Comparison of ENCODE assay signal across 1 cellular context in the genomic region with DNA sequence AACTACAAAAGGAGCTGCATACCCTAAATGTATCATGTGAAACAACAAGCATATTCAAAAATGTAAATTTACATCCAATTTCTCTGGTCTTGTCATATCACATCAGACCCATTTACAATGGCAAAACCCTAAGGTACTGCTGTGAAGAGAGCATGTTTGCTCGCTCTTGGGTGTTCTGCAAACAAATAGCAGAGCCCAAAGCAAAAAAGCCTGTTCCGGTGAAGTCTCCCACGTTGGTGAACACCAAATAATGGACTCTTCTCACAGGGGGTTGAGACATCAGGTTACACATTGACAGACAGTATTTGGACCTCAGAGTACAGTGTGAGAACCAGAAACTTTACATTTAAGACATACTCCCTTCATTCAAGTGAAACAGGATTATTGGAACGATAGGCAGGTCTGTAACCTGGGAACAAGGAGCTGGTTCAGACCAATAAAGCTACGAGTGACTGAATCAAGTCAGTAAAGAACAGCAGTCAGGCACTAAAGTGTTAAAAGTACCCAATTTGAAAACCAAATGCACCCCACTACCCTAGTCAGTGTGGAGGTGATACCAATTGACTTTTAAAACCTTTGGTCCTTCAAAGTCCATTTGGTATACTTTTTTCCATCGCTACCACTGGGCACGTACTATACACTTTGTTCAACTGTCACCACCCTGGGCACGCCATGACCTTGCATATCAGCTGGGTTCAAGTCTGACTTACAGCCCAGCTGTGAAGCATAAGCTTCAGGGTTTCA.
TF ChIP-seq lines count a peak whose summit lies in the region.

No MANE protein-coding gene starts in this region.

TF ChIP-seq in HepG2, 621 proteins besides CTCF, POLR2A, EP300 and RAD21 (continued from another document and continues in another):
- TF ChIP-seq, protein P1, sequence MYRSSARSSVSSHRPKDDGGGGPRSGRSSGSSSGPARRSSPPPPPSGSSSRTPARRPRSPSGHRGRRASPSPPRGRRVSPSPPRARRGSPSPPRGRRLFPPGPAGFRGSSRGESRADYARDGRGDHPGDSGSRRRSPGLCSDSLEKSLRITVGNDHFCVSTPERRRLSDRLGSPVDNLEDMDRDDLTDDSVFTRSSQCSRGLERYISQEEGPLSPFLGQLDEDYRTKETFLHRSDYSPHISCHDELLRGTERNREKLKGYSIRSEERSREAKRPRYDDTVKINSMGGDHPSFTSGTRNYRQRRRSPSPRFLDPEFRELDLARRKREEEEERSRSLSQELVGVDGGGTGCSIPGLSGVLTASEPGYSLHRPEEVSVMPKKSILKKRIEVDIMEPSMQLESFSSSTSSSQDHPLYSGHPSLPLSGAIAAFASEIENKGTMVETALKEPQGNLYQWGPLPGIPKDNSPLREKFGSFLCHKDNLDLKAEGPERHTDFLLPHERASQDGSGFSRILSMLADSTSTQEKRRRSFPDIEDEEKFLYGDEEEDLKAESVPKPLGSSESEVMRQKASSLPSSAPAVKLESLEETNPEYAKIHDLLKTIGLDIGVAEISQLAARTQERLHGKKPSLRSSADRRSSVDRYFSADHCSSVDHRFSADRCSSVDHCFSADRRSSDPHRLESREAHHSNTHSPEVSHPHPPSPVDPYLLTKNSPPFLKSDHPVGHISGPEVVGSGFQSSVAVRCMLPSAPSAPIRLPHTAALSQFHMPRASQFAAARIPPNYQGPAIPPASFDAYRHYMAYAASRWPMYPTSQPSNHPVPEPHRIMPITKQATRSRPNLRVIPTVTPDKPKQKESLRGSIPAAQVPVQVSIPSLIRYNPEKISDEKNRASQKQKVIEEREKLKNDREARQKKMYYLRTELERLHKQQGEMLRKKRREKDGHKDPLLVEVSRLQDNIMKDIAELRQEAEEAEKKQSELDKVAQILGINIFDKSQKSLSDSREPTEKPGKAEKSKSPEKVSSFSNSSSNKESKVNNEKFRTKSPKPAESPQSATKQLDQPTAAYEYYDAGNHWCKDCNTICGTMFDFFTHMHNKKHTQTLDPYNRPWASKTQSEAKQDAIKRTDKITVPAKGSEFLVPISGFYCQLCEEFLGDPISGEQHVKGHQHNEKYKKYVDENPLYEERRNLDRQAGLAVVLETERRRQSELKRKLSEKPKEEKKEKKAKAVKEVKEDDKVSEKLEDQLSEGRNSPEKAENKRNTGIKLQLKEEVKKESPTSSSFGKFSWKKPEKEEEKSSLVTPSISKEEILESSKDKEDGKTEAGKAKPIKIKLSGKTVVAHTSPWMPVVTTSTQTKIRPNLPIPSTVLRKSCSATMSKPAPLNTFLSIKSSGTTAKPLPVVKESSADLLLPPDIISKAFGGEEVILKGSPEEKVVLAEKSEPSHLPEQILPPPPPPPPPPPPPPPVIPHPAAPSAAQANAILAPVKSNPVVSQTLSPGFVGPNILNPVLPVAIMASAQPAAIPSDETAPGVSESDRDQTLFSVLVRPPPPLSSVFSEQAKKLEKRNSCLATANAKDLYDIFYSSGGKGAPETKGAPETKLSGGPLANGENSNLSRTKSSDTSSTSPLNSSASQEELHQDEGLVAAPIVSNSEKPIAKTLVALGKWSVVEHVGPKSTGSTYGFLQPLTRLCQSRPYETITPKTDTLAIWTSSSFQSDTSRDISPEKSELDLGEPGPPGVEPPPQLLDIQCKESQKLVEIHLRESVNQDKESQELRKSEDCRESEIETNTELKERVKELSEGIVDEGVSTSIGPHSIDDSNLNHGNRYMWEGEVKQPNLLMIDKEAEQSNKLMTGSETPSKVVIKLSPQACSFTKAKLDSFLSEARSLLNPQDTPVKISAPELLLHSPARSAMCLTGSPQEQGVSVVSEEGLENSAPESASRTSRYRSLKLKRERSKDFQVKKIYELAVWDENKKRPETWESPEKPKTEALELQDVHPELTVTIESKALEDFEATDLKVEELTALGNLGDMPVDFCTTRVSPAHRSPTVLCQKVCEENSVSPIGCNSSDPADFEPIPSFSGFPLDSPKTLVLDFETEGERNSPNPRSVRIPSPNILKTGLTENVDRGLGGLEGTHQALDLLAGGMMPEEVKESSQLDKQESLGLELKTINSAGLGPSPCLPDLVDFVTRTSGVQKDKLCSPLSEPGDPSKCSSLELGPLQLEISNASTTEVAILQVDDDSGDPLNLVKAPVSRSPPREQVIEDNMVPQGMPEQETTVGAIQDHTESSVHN (CRISPR knock-in tag; IDR thresholded peaks at IDR 0.05), result no peak
- TF ChIP-seq ASH2L (IDR thresholded peaks at IDR 0.05; ENCODE audit: insufficient read length, low read depth, low read length) (no peak), HDAC6 (IDR thresholded peaks at IDR 0.05; ENCODE audit: low read depth, low read length) (no peak), TBP (CRISPR knock-in tag; IDR thresholded peaks at IDR 0.05) (no peak), GABPB1 (CRISPR knock-in tag; IDR thresholded peaks at IDR 0.05) (no peak; the same call in 1 of the 2 replicates), THAP11 (CRISPR knock-in tag; IDR thresholded peaks at IDR 0.05) (peak; percentile 43), HNF4A (CRISPR knock-in tag; IDR thresholded peaks at IDR 0.05) (no peak; the same call in 1 of the 2 replicates), NFIB (CRISPR knock-in tag; IDR thresholded peaks at IDR 0.05; ENCODE audit: borderline replicate concordance) (no peak), WIZ (CRISPR knock-in tag; IDR thresholded peaks at IDR 0.05) (no peak), LCORL (IDR thresholded peaks at IDR 0.05) (no peak), LCORL (CRISPR knock-in tag; IDR thresholded peaks at IDR 0.05) (peak; percentile 85), ZSCAN22 (CRISPR knock-in tag; IDR thresholded peaks at IDR 0.05) (no peak), ZFP82 (CRISPR knock-in tag; IDR thresholded peaks at IDR 0.05; ENCODE audit: borderline replicate concordance) (no peak), ZNF33A (CRISPR knock-in tag; IDR thresholded peaks at IDR 0.05; ENCODE audit: borderline replicate concordance) (no peak), FIP1L1 (IDR thresholded peaks at IDR 0.05; ENCODE audit: borderline replicate concordance, insufficient read depth, low read depth, low read length) (no peak), ZNF232 (CRISPR knock-in tag; IDR thresholded peaks at IDR 0.05; ENCODE audit: borderline replicate concordance) (no peak), ZNF782 (CRISPR knock-in tag; IDR thresholded peaks at IDR 0.05; ENCODE audit: borderline replicate concordance) (no peak)
- TF ChIP-seq, protein P2, sequence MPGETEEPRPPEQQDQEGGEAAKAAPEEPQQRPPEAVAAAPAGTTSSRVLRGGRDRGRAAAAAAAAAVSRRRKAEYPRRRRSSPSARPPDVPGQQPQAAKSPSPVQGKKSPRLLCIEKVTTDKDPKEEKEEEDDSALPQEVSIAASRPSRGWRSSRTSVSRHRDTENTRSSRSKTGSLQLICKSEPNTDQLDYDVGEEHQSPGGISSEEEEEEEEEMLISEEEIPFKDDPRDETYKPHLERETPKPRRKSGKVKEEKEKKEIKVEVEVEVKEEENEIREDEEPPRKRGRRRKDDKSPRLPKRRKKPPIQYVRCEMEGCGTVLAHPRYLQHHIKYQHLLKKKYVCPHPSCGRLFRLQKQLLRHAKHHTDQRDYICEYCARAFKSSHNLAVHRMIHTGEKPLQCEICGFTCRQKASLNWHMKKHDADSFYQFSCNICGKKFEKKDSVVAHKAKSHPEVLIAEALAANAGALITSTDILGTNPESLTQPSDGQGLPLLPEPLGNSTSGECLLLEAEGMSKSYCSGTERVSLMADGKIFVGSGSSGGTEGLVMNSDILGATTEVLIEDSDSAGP (CRISPR knock-in tag; IDR thresholded peaks at IDR 0.05; ENCODE audit: borderline replicate concordance), result no peak
- TF ChIP-seq, protein P3, sequence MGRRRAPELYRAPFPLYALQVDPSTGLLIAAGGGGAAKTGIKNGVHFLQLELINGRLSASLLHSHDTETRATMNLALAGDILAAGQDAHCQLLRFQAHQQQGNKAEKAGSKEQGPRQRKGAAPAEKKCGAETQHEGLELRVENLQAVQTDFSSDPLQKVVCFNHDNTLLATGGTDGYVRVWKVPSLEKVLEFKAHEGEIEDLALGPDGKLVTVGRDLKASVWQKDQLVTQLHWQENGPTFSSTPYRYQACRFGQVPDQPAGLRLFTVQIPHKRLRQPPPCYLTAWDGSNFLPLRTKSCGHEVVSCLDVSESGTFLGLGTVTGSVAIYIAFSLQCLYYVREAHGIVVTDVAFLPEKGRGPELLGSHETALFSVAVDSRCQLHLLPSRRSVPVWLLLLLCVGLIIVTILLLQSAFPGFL (CRISPR knock-in tag; IDR thresholded peaks at IDR 0.05), result no peak
- TF ChIP-seq, protein P4, sequence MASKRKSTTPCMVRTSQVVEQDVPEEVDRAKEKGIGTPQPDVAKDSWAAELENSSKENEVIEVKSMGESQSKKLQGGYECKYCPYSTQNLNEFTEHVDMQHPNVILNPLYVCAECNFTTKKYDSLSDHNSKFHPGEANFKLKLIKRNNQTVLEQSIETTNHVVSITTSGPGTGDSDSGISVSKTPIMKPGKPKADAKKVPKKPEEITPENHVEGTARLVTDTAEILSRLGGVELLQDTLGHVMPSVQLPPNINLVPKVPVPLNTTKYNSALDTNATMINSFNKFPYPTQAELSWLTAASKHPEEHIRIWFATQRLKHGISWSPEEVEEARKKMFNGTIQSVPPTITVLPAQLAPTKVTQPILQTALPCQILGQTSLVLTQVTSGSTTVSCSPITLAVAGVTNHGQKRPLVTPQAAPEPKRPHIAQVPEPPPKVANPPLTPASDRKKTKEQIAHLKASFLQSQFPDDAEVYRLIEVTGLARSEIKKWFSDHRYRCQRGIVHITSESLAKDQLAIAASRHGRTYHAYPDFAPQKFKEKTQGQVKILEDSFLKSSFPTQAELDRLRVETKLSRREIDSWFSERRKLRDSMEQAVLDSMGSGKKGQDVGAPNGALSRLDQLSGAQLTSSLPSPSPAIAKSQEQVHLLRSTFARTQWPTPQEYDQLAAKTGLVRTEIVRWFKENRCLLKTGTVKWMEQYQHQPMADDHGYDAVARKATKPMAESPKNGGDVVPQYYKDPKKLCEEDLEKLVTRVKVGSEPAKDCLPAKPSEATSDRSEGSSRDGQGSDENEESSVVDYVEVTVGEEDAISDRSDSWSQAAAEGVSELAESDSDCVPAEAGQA (IDR thresholded peaks at IDR 0.05; ENCODE audit: low read depth), result no peak
- TF ChIP-seq, protein P4 (CRISPR knock-in tag; IDR thresholded peaks at IDR 0.05; ENCODE audit: borderline replicate concordance), result no peak
- TF ChIP-seq, protein P5, sequence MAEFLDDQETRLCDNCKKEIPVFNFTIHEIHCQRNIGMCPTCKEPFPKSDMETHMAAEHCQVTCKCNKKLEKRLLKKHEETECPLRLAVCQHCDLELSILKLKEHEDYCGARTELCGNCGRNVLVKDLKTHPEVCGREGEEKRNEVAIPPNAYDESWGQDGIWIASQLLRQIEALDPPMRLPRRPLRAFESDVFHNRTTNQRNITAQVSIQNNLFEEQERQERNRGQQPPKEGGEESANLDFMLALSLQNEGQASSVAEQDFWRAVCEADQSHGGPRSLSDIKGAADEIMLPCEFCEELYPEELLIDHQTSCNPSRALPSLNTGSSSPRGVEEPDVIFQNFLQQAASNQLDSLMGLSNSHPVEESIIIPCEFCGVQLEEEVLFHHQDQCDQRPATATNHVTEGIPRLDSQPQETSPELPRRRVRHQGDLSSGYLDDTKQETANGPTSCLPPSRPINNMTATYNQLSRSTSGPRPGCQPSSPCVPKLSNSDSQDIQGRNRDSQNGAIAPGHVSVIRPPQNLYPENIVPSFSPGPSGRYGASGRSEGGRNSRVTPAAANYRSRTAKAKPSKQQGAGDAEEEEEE (CRISPR knock-in tag; IDR thresholded peaks at IDR 0.05; ENCODE audit: borderline replicate concordance), result no peak
- TF ChIP-seq, protein P6, sequence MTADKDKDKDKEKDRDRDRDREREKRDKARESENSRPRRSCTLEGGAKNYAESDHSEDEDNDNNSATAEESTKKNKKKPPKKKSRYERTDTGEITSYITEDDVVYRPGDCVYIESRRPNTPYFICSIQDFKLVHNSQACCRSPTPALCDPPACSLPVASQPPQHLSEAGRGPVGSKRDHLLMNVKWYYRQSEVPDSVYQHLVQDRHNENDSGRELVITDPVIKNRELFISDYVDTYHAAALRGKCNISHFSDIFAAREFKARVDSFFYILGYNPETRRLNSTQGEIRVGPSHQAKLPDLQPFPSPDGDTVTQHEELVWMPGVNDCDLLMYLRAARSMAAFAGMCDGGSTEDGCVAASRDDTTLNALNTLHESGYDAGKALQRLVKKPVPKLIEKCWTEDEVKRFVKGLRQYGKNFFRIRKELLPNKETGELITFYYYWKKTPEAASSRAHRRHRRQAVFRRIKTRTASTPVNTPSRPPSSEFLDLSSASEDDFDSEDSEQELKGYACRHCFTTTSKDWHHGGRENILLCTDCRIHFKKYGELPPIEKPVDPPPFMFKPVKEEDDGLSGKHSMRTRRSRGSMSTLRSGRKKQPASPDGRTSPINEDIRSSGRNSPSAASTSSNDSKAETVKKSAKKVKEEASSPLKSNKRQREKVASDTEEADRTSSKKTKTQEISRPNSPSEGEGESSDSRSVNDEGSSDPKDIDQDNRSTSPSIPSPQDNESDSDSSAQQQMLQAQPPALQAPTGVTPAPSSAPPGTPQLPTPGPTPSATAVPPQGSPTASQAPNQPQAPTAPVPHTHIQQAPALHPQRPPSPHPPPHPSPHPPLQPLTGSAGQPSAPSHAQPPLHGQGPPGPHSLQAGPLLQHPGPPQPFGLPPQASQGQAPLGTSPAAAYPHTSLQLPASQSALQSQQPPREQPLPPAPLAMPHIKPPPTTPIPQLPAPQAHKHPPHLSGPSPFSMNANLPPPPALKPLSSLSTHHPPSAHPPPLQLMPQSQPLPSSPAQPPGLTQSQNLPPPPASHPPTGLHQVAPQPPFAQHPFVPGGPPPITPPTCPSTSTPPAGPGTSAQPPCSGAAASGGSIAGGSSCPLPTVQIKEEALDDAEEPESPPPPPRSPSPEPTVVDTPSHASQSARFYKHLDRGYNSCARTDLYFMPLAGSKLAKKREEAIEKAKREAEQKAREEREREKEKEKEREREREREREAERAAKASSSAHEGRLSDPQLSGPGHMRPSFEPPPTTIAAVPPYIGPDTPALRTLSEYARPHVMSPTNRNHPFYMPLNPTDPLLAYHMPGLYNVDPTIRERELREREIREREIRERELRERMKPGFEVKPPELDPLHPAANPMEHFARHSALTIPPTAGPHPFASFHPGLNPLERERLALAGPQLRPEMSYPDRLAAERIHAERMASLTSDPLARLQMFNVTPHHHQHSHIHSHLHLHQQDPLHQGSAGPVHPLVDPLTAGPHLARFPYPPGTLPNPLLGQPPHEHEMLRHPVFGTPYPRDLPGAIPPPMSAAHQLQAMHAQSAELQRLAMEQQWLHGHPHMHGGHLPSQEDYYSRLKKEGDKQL (CRISPR knock-in tag; IDR thresholded peaks at IDR 0.05; ENCODE audit: low read depth), result no peak
